Comparison of ENCODE assay signal across 16 cellular contexts in genomic region chr18:13211537-13211936, GRCh38. TPM values are rescaled to one million over a fixed set of nuclear protein-coding genes. Genes with fewer than 3 reads are reported as not detected.
"Had no signal": no experiment of that assay in that cellular context is flagged by ENCODE, and none has a peak within 500 bp of the region (broad histone marks: within the 10 kb centered on the region; RNA-seq: fewer than 3 reads in every experiment).

No MANE protein-coding gene starts in this region.

- H3K27me3 ChIP-seq: ascending aorta, heart left ventricle, vagina had no signal

- ATAC-seq: effector memory CD8-positive, alpha-beta T cell; pancreas; stimulated activated effector memory CD8-positive, alpha-beta T cell treated with anti-CD3 and anti-CD28 coated beads, Interleukin-12 subunit alpha, Interleukin-12 subunit beta, amount 100 ng/mL, for 72 hours; T-cell had no signal

- H3K27ac Mint-ChIP-seq: activated naive CD4-positive, alpha-beta T cell treated with anti-CD3 and anti-CD28 coated beads, Interleukin-2, amount 10 ng/mL, durations not matched to agents 7 days and 5 days; activated T-helper 2 cell treated with anti-CD3 and anti-CD28 coated beads, Interferon-gamma antibody, Interleukin-2, Interleukin-4, amounts not matched to agents 10 μg/mL and 5 μg/mL and 100 μg/mL, durations not matched to agents 14 hours and 24 hours and 36 hours; effector memory CD8-positive, alpha-beta T cell; stimulated activated effector memory CD8-positive, alpha-beta T cell treated with anti-CD3 and anti-CD28 coated beads, Interleukin-12 subunit alpha, Interleukin-12 subunit beta, amount 100 ng/mL, for 72 hours; T-cell had no signal

- H3K27ac ChIP-seq: ascending aorta, heart left ventricle, pancreas, thoracic aorta, vagina had no signal

- H3K4me3 ChIP-seq: ascending aorta, heart left ventricle, pancreas, thoracic aorta, vagina had no signal

- DNase-seq: activated CD4-positive, alpha-beta T cell treated with anti-CD3 and anti-CD28 coated beads, Interleukin-2, amount 50 U/mL, for 4 hours; activated naive CD4-positive, alpha-beta T cell treated with anti-CD3 and anti-CD28 coated beads, Interleukin-2, amount 10 ng/mL, durations not matched to agents 7 days and 5 days; activated T-cell treated with anti-CD3 and anti-CD28 coated beads for 4 hours; dermis blood vessel endothelial cell; effector memory CD8-positive, alpha-beta T cell; heart left ventricle; pancreas; T-cell; T-helper 9 cell had no signal

- H3K4me1 ChIP-seq: ascending aorta, pancreas had no signal

- H3K9me3 Mint-ChIP-seq: activated naive CD4-positive, alpha-beta T cell treated with anti-CD3 and anti-CD28 coated beads, Interleukin-2, amount 10 ng/mL, durations not matched to agents 7 days and 5 days; activated T-helper 2 cell treated with anti-CD3 and anti-CD28 coated beads, Interferon-gamma antibody, Interleukin-2, Interleukin-4, amounts not matched to agents 10 μg/mL and 5 μg/mL and 100 μg/mL, durations not matched to agents 14 hours and 24 hours and 36 hours; effector memory CD8-positive, alpha-beta T cell; stimulated activated effector memory CD8-positive, alpha-beta T cell treated with anti-CD3 and anti-CD28 coated beads, Interleukin-12 subunit alpha, Interleukin-12 subunit beta, amount 100 ng/mL, for 72 hours; T-cell had no signal

- H3K36me3 Mint-ChIP-seq: activated naive CD4-positive, alpha-beta T cell treated with anti-CD3 and anti-CD28 coated beads, Interleukin-2, amount 10 ng/mL, durations not matched to agents 7 days and 5 days; stimulated activated effector memory CD8-positive, alpha-beta T cell treated with anti-CD3 and anti-CD28 coated beads, Interleukin-12 subunit alpha, Interleukin-12 subunit beta, amount 100 ng/mL, for 72 hours; T-cell had no signal

- H3K4me1 Mint-ChIP-seq: stimulated activated effector memory CD8-positive, alpha-beta T cell treated with anti-CD3 and anti-CD28 coated beads, Interleukin-12 subunit alpha, Interleukin-12 subunit beta, amount 100 ng/mL, for 72 hours had no signal

- H3K4me3 Mint-ChIP-seq: activated naive CD4-positive, alpha-beta T cell treated with anti-CD3 and anti-CD28 coated beads, Interleukin-2, amount 10 ng/mL, durations not matched to agents 7 days and 5 days; effector memory CD8-positive, alpha-beta T cell; stimulated activated effector memory CD8-positive, alpha-beta T cell treated with anti-CD3 and anti-CD28 coated beads, Interleukin-12 subunit alpha, Interleukin-12 subunit beta, amount 100 ng/mL, for 72 hours; T-cell had no signal

- H3K9me3 ChIP-seq: ascending aorta, pancreas, thoracic aorta, vagina had no signal

- H3K36me3 ChIP-seq: ascending aorta, heart left ventricle, pancreas, thoracic aorta, vagina had no signal

RNA-seq across cellular contexts. Expression of gene LDLRAD4, which starts 7.0 kb away (rescaled TPM):
- total RNA-seq: bronchial epithelial cell, fibroblast of lung had no signal
